7 cellular contexts compared by ENCODE assay signal in genomic region chr6:151127133-151127798, GRCh38.
A peak's percentile ranks its signal among the peaks of the same experiment; 100 is the strongest.
DNase-seq lines count a peak whose midpoint lies in the region; ATAC-seq, FAIRE-seq and TF ChIP-seq lines count a peak whose summit lies in the region.
"Not testable (repeated sequence)": the region's sequence is repeated elsewhere in the genome, so short reads cannot be mapped to it uniquely, and the experiment has no call there.

No MANE protein-coding gene starts in this region.

- peak; percentile 17; the same call in 1 of the 2 replicates for ATAC-seq in HCT116
- peak; percentile 68 for ATAC-seq in PC-3
- ATAC-seq in RWPE2 (ENCODE audit: low read depth) = peak; percentile 49; the same call in 2 of the 3 replicates
- ATAC-seq in esophagus mucosa = peak; percentile 41

- not testable (repeated sequence) for H3K36me3 ChIP-seq in HCT116 (ENCODE audit: control insufficient read depth in 1 of 2, insufficient read depth in 2 of 2, low read length in 2 of 2); PC-3 (ENCODE audit: low read depth, low read length); RWPE2 (ENCODE audit: low read depth); bronchial epithelial cell (ENCODE audit: control insufficient read depth, insufficient read depth, low read length); hepatocyte (replicated peaks; ENCODE audit: insufficient read depth, low read depth)

- H4K20me1 ChIP-seq in HCT116 (ENCODE audit: insufficient read depth); PC-3 (ENCODE audit: low read length); hepatocyte (ENCODE audit: insufficient read depth, poor library complexity, severe bottlenecking): not testable (repeated sequence)

- H3K27me3 ChIP-seq in HCT116 (ENCODE audit: insufficient read depth, low read length); PC-3 (ENCODE audit: low read length); RWPE2 (ENCODE audit: insufficient read depth, poor library complexity, severe bottlenecking); bronchial epithelial cell (ENCODE audit: control insufficient read depth, insufficient read depth, low read length); hepatocyte: not testable (repeated sequence)

- not testable (repeated sequence) for H3K4me3 ChIP-seq in HCT116 (replicated peaks in 1 of 2; ENCODE audit: low read depth in 1 of 2, low read length in 2 of 2); PC-3 (ENCODE audit: low read length); RWPE2 (ENCODE audit: severe bottlenecking); bronchial epithelial cell (ENCODE audit: low read depth, low read length); hepatocyte

- peaks cover 20 to 53% of the 10 kb centered on the region in 2 experiments for H3K4me1 ChIP-seq in HCT116 (ENCODE audit: control insufficient read depth in 1 of 2, insufficient read depth in 2 of 2, low read length in 2 of 2)
- H3K4me1 ChIP-seq in PC-3 (ENCODE audit: insufficient read depth, low read length) = peaks cover 26% of the 10 kb centered on the region
- peaks cover 12% of the 10 kb centered on the region for H3K4me1 ChIP-seq in RWPE2 (ENCODE audit: insufficient read depth, poor library complexity, severe bottlenecking)
- H3K4me1 ChIP-seq in hepatocyte (ENCODE audit: insufficient read depth) = peaks cover 11% of the 10 kb centered on the region

- not testable (repeated sequence) for TF ChIP-seq POLR2A in HCT116 (IDR thresholded peaks at IDR 0.05; ENCODE audit: borderline replicate concordance, extremely low read depth, insufficient read depth, insufficient read length)

- not testable (repeated sequence) for H3K9me3 ChIP-seq in HCT116 (ENCODE audit: control insufficient read depth in 1 of 2, insufficient read depth in 1 of 2, low read depth in 1 of 2, low read length in 2 of 2); PC-3 (ENCODE audit: low read length); RWPE2 (ENCODE audit: severe bottlenecking); hepatocyte (ENCODE audit: low read depth)

- DNase-seq in HCT116 (ENCODE audit: low read depth, low spot score) (peak; percentile 43), PC-3 (peak; percentile 69), bronchial epithelial cell (ENCODE audit: low read depth) (peak; percentile 59), renal cortical epithelial cell (ENCODE audit: low read depth) (peak; percentile 28)
- not testable (repeated sequence) for DNase-seq in RWPE2 (ENCODE audit: low spot score); hepatocyte (ENCODE audit: low spot score)

- POLR2A ChIA-PET in HCT116 (lab: Charles Lee); PC-3 (lab: Charles Lee; ENCODE audit: unreplicated experiment): not testable (repeated sequence)

- H3K4me2 ChIP-seq in HCT116 (ENCODE audit: low read length) = peak overlapping the region; percentile 65
- not testable (repeated sequence) for H3K4me2 ChIP-seq in PC-3 (ENCODE audit: low read length); hepatocyte

- 98% methylated on average over 5 of the region's 5 CpGs for WGBS in hepatocyte (ENCODE audit: low lambda C conversion rate, missing lambda C conversion rate)

- CTCF ChIA-PET in HCT116 (lab: Charles Lee); PC-3 (lab: Charles Lee): not testable (repeated sequence)

- TF ChIP-seq RAD21 in HCT116 (IDR thresholded peaks at IDR 0.05; ENCODE audit: low read depth) = not testable (repeated sequence)

- not testable (repeated sequence) for TF ChIP-seq CTCF in HCT116 (IDR thresholded peaks at IDR 0.05 in 2 of 3, conservative IDR thresholded peaks at IDR 0.05 in 1 of 3; ENCODE audit: borderline replicate concordance in 1 of 3, insufficient read depth in 1 of 3, low read depth in 2 of 3, low read length in 2 of 3); PC-3 (conservative IDR thresholded peaks at IDR 0.05; ENCODE audit: low read depth, low read length); RWPE2 (IDR thresholded peaks at IDR 0.05; ENCODE audit: poor library complexity, severe bottlenecking); bronchial epithelial cell (IDR thresholded peaks at IDR 0.05; ENCODE audit: insufficient read depth, low read length, severe bottlenecking); hepatocyte (IDR thresholded peaks at IDR 0.05; ENCODE audit: poor library complexity)

- H3K9ac ChIP-seq in HCT116 (ENCODE audit: low read length) = peak overlapping the region; percentile 3; the same call in 1 of the 2 replicates
- not testable (repeated sequence) for H3K9ac ChIP-seq in PC-3 (ENCODE audit: low read length)

- BruUV-seq in HCT116 (replicated peaks; lab: Mats Ljungman, UMichigan) = TSS peak; percentile 34
- BruUV-seq in PC-3 (replicated peaks; lab: Mats Ljungman, UMichigan) = not testable (repeated sequence)

- RAD21 ChIA-PET in HCT116 (lab: Charles Lee; ENCODE audit: low non-redundant PET in 1 of 2, low total read pairs in 2 of 2, uncharacterized antibody in 2 of 2, unreplicated experiment in 2 of 2) = interaction anchor here in 1 of 2 experiments (0.9 kb wide), 1 partner anchor 113 kb away, joined by 3 read pairs; no protein-coding TSS in a partner anchor

- not testable (repeated sequence) for H3F3A ChIP-seq in PC-3 (ENCODE audit: low read length, unreplicated experiment)

- intact Hi-C loops in HCT116 (cut with micrococcal nuclease) = loop anchor here (5.0 kb wide), 3 partner anchors 65 to 195 kb away; no protein-coding TSS in a partner anchor
- intact Hi-C loops in PC-3 (cut with micrococcal nuclease) = not testable (repeated sequence)

- H3K27ac ChIP-seq in HCT116 (ENCODE audit: low read depth, low read length) (peak overlapping the region; percentile 86), PC-3 (ENCODE audit: low read length) (peak overlapping the region; percentile 88), hepatocyte (peak overlapping the region; percentile 84)
- H3K27ac ChIP-seq in RWPE2 (ENCODE audit: poor library complexity, severe bottlenecking) = not testable (repeated sequence)

- H3K9me2 ChIP-seq in HCT116 (ENCODE audit: insufficient read depth); PC-3 (replicated peaks; ENCODE audit: low read length); hepatocyte (replicated peaks; ENCODE audit: insufficient read depth): not testable (repeated sequence)

- not testable (repeated sequence) for H2AFZ ChIP-seq in HCT116 (ENCODE audit: low read depth, low read length, poor library complexity, severe bottlenecking); PC-3 (ENCODE audit: low read length); hepatocyte

- H3K79me2 ChIP-seq in HCT116 (ENCODE audit: insufficient read depth, low read length); PC-3 (ENCODE audit: low read length); hepatocyte: not testable (repeated sequence)

- not testable (repeated sequence) for FAIRE-seq in bronchial epithelial cell (lab: Jason Lieb, UNC)

TF ChIP-seq in HCT116, 20 proteins besides CTCF, POLR2A, EP300 and RAD21:
- TF ChIP-seq SP1 (IDR thresholded peaks at IDR 0.05; ENCODE audit: low read depth) (peak; percentile 17; the same call in 1 of the 2 replicates), CBX3 (IDR thresholded peaks at IDR 0.05; ENCODE audit: low read depth) (peak; percentile 15), FOSL1 (IDR thresholded peaks at IDR 0.05; ENCODE audit: low read depth) (peak; percentile 41; the same call in 1 of the 2 replicates), JUND (IDR thresholded peaks at IDR 0.05) (peak; percentile 47; the same call in 1 of the 2 replicates)

Comparison
In these comparisons a context has a peak if more than half of its experiments do, and no peak if none do; other contexts are left out.
1. ATAC-seq: peak in every context shown above with its lines; median percentile 68 in PC-3; 49 in RWPE2; 41 in esophagus mucosa; 17 in HCT116.